Comparison of ENCODE assay signal across 8 cellular contexts in the genomic region with DNA sequence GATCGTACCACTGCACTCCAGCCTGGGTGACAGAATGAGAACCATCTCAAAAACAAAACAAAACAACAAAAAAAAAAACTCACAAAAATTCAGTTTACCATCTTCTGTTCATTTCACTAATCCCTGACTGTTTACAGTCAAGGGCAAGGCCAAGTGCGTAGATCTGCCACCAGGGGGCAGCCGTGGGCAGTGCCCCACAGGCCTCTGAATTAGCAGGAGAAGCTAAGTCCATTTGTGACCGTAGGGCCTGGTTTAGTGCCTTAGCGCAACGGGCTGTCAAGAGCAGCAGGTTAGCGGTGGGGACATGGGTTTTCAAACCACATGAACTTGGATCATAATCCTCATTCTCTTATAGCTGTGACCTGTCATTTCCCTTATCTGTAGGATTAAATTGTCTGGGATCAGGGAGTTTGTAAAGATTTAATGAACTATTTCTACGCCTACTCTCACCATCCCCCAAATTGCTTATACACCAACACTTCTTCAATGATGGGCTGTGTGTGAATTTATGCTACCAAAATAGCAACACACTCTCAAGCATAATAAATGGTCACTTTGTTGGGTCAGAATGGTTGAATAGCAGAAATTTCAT. TPM values are rescaled to one million over a fixed set of nuclear protein-coding genes. Genes with fewer than 3 reads are reported as not detected.
A peak's percentile ranks its signal among the peaks of the same experiment; 100 is the strongest.
DNase-seq lines count a peak whose midpoint lies in the region; ATAC-seq, FAIRE-seq and TF ChIP-seq lines count a peak whose summit lies in the region.

No MANE protein-coding gene starts in this region.

- no peak for FAIRE-seq in frontal cortex (lab: Jason Lieb, UNC)

- H3K79me2 ChIP-seq in ACC112 (ENCODE audit: control insufficient read depth, insufficient read depth, low read length, unreplicated experiment) (no peaks in the 10 kb centered on the region), Loucy (ENCODE audit: insufficient read depth, low read length) (no peaks in the 10 kb centered on the region)

- no peak for TF ChIP-seq POLR2A in ovary (IDR thresholded peaks at IDR 0.05)

- H3K36me3 ChIP-seq in ACC112 (ENCODE audit: insufficient read depth, low read length) = no peaks in the 10 kb centered on the region
- no peaks in the 10 kb centered on the region for H3K36me3 ChIP-seq in Loucy (ENCODE audit: insufficient read depth, low read length)
- no peaks in the 10 kb centered on the region for H3K36me3 ChIP-seq in RWPE2 (ENCODE audit: low read depth)
- H3K36me3 ChIP-seq in ovary = no peaks in the 10 kb centered on the region
- no peaks in the 10 kb centered on the region for H3K36me3 ChIP-seq in tibial artery

- H3K9me2 ChIP-seq in Loucy (replicated peaks; ENCODE audit: low read depth, low read length) = no peaks in the 10 kb centered on the region

- no peak overlapping the region for H3K9ac ChIP-seq in Loucy (ENCODE audit: low read depth, low read length, poor library complexity, severe bottlenecking)

- no peaks in the 10 kb centered on the region for H3F3A ChIP-seq in Loucy (ENCODE audit: low read depth)

- peaks cover 26% of the 10 kb centered on the region for H3K27me3 ChIP-seq in ACC112 (ENCODE audit: insufficient read depth, low read length)
- H3K27me3 ChIP-seq in Loucy (ENCODE audit: insufficient read depth, low read length, poor library complexity, severe bottlenecking) = no peaks in the 10 kb centered on the region
- H3K27me3 ChIP-seq in RWPE2 (ENCODE audit: insufficient read depth, poor library complexity, severe bottlenecking) = no peaks in the 10 kb centered on the region
- H3K27me3 ChIP-seq in ovary = no peaks in the 10 kb centered on the region
- no peaks in the 10 kb centered on the region for H3K27me3 ChIP-seq in tibial artery

- H3K9me3 ChIP-seq in Loucy (ENCODE audit: insufficient read depth, low read depth, low read length) (no peaks in the 10 kb centered on the region), RWPE2 (ENCODE audit: severe bottlenecking) (no peaks in the 10 kb centered on the region), ovary (no peaks in the 10 kb centered on the region), tibial artery (no peaks in the 10 kb centered on the region)

- H3K27ac ChIP-seq in ACC112 (ENCODE audit: low read depth, low read length) (no peak overlapping the region), RWPE2 (ENCODE audit: poor library complexity, severe bottlenecking) (no peak overlapping the region), ovary (no peak overlapping the region), tibial artery (no peak overlapping the region)

- ATAC-seq in GM18909 (IDR thresholded peaks at IDR 0.05; ENCODE audit: poor library complexity, unreplicated experiment) = peak; percentile 62
- peak; percentile 78 for ATAC-seq in RWPE2 (ENCODE audit: low read depth)

- no peaks in the 10 kb centered on the region for H4K20me1 ChIP-seq in Loucy (ENCODE audit: insufficient read depth, low read length, poor library complexity, severe bottlenecking)

- H3K4me2 ChIP-seq in Loucy (ENCODE audit: low read depth, low read length, poor library complexity, severe bottlenecking) = no peak overlapping the region

- no peaks in the 10 kb centered on the region for H3K4me1 ChIP-seq in ACC112 (ENCODE audit: control insufficient read depth, insufficient read depth, low read length, unreplicated experiment)
- no peaks in the 10 kb centered on the region for H3K4me1 ChIP-seq in Loucy (ENCODE audit: insufficient read depth, low read length, poor library complexity, severe bottlenecking)
- H3K4me1 ChIP-seq in RWPE2 (ENCODE audit: insufficient read depth, poor library complexity, severe bottlenecking) = no peaks in the 10 kb centered on the region
- no peaks in the 10 kb centered on the region for H3K4me1 ChIP-seq in ovary (ENCODE audit: insufficient read depth)
- peaks cover 0 to 7% (median 4%) of the 10 kb centered on the region in 4 donors for H3K4me1 ChIP-seq in tibial artery

- H2AFZ ChIP-seq in ACC112 (ENCODE audit: low read length, unreplicated experiment) = peak overlapping the region; percentile 43
- no peak overlapping the region for H2AFZ ChIP-seq in Loucy (ENCODE audit: low read length)

- intact Hi-C loops in ovary (cut with DNase I) (loop anchor here in 2 of 4 donors (5.0 to 10.0 kb wide), 2 partner anchors 349 to 357 kb away; no protein-coding TSS in a partner anchor), tibial artery (cut with DNase I; ENCODE audit: low total_unique reads) (no loop called here)

- TF ChIP-seq CTCF in Loucy (conservative IDR thresholded peaks at IDR 0.05; ENCODE audit: low read length) = peak; percentile 97
- TF ChIP-seq CTCF in RWPE2 (IDR thresholded peaks at IDR 0.05; ENCODE audit: poor library complexity, severe bottlenecking) = peak; percentile 93
- TF ChIP-seq CTCF in ovary (IDR thresholded peaks at IDR 0.05) = peak; percentile 70 to 91 (median 73)
- peak; percentile 86 to 99 for TF ChIP-seq CTCF in tibial artery (IDR thresholded peaks at IDR 0.05)

- H3K4me3 ChIP-seq in ACC112 (ENCODE audit: low read depth, low read length) (no peak overlapping the region), Loucy (ENCODE audit: low read length, poor library complexity, severe bottlenecking) (no peak overlapping the region), RWPE2 (ENCODE audit: severe bottlenecking) (no peak overlapping the region), ovary (no peak overlapping the region), tibial artery (no peak overlapping the region)

- DNase-seq in RWPE2 (ENCODE audit: low spot score) (no peak), frontal cortex (ENCODE audit: low spot score in 2 of 2) (peak; percentile 41 to 65), ovary (peak; percentile 73 to 87 (median 83)), tibial artery (peak; percentile 78 to 87)
- DNase-seq in activated effector memory CD4-positive, alpha-beta T cell treated with Interleukin-2 at 50 U/mL for 16 hours = peak; percentile 59

- TF ChIP-seq EP300 in ovary (IDR thresholded peaks at IDR 0.05) = no peak

- WGBS in ovary, 3 donors = 24 to 26% (median 26%) methylated on average over 8 of the region's 8 CpGs

RNA-seq across cellular contexts. Expression of a gene that starts 49.0 kb away (rescaled TPM):
- 42.8 TPM for total RNA-seq in frontal cortex
- 10 to 100 TPM; 21.9 to 47.9 (median 38.0) TPM for total RNA-seq in ovary
- polyA plus RNA-seq in ovary = 10 to 100 TPM; 21.6 to 70.6 TPM

RNA-seq across cellular contexts. Expression of a gene that starts 49.3 kb away (rescaled TPM):
- 15.5 TPM for total RNA-seq in frontal cortex
- 10 to 100 TPM; 21.9 to 53.4 (median 33.5) TPM for total RNA-seq in ovary
- polyA plus RNA-seq in ovary = 10 to 100 TPM; 12.1 to 27.8 TPM
